28 cellular contexts compared by ENCODE assay signal in the genomic region with DNA sequence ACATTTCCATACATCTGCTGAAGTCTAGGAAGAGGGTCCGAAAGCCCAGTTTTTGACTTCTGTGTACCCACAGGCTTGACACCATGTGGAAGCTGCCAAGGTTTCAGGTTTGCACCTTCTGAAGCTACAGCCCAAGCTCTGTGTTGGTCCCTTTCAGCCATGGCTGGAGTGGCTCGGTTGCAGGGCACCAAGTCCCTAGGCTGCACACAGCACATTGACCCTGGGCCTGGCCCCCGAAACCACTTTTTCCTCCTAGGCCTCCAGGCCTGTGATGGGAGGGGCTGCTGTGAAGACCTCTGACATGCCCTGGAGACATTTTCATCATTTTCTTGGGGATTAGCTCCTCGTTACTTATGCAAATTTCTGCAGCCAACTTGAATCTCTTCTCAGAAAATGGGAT. TPM values are rescaled to one million over a fixed set of nuclear protein-coding genes. Genes with fewer than 3 reads are reported as not detected.
DNase-seq lines count a peak whose midpoint lies in the region; TF ChIP-seq lines count a peak whose summit lies in the region.
"Had no signal": no experiment of that assay in that cellular context is flagged by ENCODE, and none has a peak within 500 bp of the region (broad histone marks: within the 10 kb centered on the region; RNA-seq: fewer than 3 reads in every experiment).

No MANE protein-coding gene starts in this region.

- H3K4me1 Mint-ChIP-seq in endodermal cell = no peaks in the 10 kb centered on the region
- H3K4me1 Mint-ChIP-seq in endothelial cell (ENCODE audit: unreplicated experiment) = no peaks in the 10 kb centered on the region
- H3K4me1 Mint-ChIP-seq: CD14-positive monocyte had no signal

- H2AFZ ChIP-seq in PC-9 = 0 out of 2 replicates have a peak overlapping the region, but pooled peaks have one; percentile 18

- BruUV-seq in PC-9 (replicated peaks; lab: Mats Ljungman, UMichigan) = no TSS peak

- TF ChIP-seq POLR2A in prostate gland (IDR thresholded peaks at IDR 0.05) = no peak

- no peak overlapping the region for H3K9ac ChIP-seq in endodermal cell (ENCODE audit: extremely low read depth, low read length, poor library complexity, severe bottlenecking)
- H3K9ac ChIP-seq: BLaER1 had no signal

- no peak for DNase-seq in PC-9
- no peak for DNase-seq in endodermal cell
- DNase-seq in posterior vena cava (ENCODE audit: low spot score) = peak; percentile 29
- DNase-seq in prostate gland (ENCODE audit: low spot score) = no peak
- DNase-seq in activated effector memory CD4-positive, alpha-beta T cell treated with Interleukin-2 at 50 U/mL for 16 hours = no peak
- no peak for DNase-seq in endothelial cell (ENCODE audit: low spot score)
- DNase-seq: 8988T; ACHN; BE2C; C1 segment of cervical spinal cord; CD4-positive, alpha-beta memory T cell; CD4-positive, CD25-positive, alpha-beta regulatory T cell; CD8-positive, alpha-beta memory T cell; COR-L47; DMS 273 treated with DMSO at 0.1 percent for 48 hours; DMS153; DMS53; DMS79; DND-41; EL; GDM1 had no signal

- TF ChIP-seq CTCF in HEK293 (tag by site-specific recombination; IDR thresholded peaks at IDR 0.05) (no peak), PC-9 (conservative IDR thresholded peaks at IDR 0.05) (no peak), endodermal cell (conservative IDR thresholded peaks at IDR 0.05) (no peak), prostate gland (IDR thresholded peaks at IDR 0.05) (no peak), endothelial cell (IDR thresholded peaks at IDR 0.05; ENCODE audit: unreplicated experiment) (no peak)

- no peaks in the 10 kb centered on the region for H3K4me1 ChIP-seq in HEK293 (ENCODE audit: control insufficient read depth, insufficient read depth, low read length)
- no peaks in the 10 kb centered on the region for H3K4me1 ChIP-seq in PC-9 (replicated peaks; ENCODE audit: insufficient read depth)
- no peaks in the 10 kb centered on the region for H3K4me1 ChIP-seq in endodermal cell (ENCODE audit: control insufficient read depth, insufficient read depth, low read length)
- no peaks in the 10 kb centered on the region for H3K4me1 ChIP-seq in prostate gland (replicated peaks)
- H3K4me1 ChIP-seq: BE2C, BLaER1 had no signal

- H3K27me3 ChIP-seq in PC-9 (ENCODE audit: insufficient read depth, low read depth) = no peaks in the 10 kb centered on the region
- no peaks in the 10 kb centered on the region for H3K27me3 ChIP-seq in endodermal cell (ENCODE audit: control insufficient read depth, insufficient read depth, low read length, poor library complexity, severe bottlenecking)
- H3K27me3 ChIP-seq in prostate gland (replicated peaks; ENCODE audit: insufficient read depth) = no peaks in the 10 kb centered on the region
- H3K27me3 ChIP-seq: BE2C, BLaER1 had no signal

- peaks cover 52% of the 10 kb centered on the region for H3K9me3 Mint-ChIP-seq in endodermal cell
- H3K9me3 Mint-ChIP-seq in endothelial cell (ENCODE audit: unreplicated experiment) = peaks cover 4% of the 10 kb centered on the region

- H3K4me3 ChIP-seq in HEK293 (ENCODE audit: low read depth, low read length) = no peak overlapping the region
- H3K4me3 ChIP-seq in PC-9 = no peak overlapping the region
- H3K4me3 ChIP-seq in endodermal cell (ENCODE audit: low read length) = peak overlapping the region; percentile 71
- H3K4me3 ChIP-seq in prostate gland = no peak overlapping the region
- H3K4me3 ChIP-seq: BLaER1, GM12878 had no signal

- H3K79me2 ChIP-seq in PC-9 (ENCODE audit: low read depth) = no peaks in the 10 kb centered on the region

- H3K27me3 Mint-ChIP-seq in endodermal cell (ENCODE audit: insufficient read depth) = no peaks in the 10 kb centered on the region
- no peaks in the 10 kb centered on the region for H3K27me3 Mint-ChIP-seq in endothelial cell (ENCODE audit: unreplicated experiment)
- H3K27me3 Mint-ChIP-seq: CD4-positive, alpha-beta memory T cell; CD4-positive, CD25-positive, alpha-beta regulatory T cell had no signal

- POLR2A ChIA-PET in HEK293 (lab: Yijun Ruan, JAX) = no interaction called here
- POLR2A ChIA-PET in PC-9 (lab: Charles Lee; ENCODE audit: unreplicated experiment) = no interaction called here

- peaks cover 78% of the 10 kb centered on the region for H3K36me3 Mint-ChIP-seq in endodermal cell (ENCODE audit: low read depth)
- H3K36me3 Mint-ChIP-seq in endothelial cell (ENCODE audit: low read depth, unreplicated experiment) = no peaks in the 10 kb centered on the region
- H3K36me3 Mint-ChIP-seq: CD14-positive monocyte; CD4-positive, alpha-beta memory T cell had no signal

- no peaks in the 10 kb centered on the region; the same call in 1 of the 2 replicates for H3K9me2 ChIP-seq in PC-9 (ENCODE audit: insufficient read depth)

- H3K27ac ChIP-seq in HEK293 (ENCODE audit: extremely low read depth, low read depth, low read length) = no peak overlapping the region
- H3K27ac ChIP-seq in PC-9 = no peak overlapping the region
- H3K27ac ChIP-seq in endodermal cell (ENCODE audit: low read depth, low read length) = no peak overlapping the region
- no peak overlapping the region for H3K27ac ChIP-seq in prostate gland
- H3K27ac ChIP-seq: BLaER1 had no signal

- H3K4me3 Mint-ChIP-seq in endodermal cell (no peak overlapping the region), endothelial cell (ENCODE audit: unreplicated experiment) (no peak overlapping the region)
- H3K4me3 Mint-ChIP-seq: CD14-positive monocyte; CD4-positive, alpha-beta memory T cell; CD8-positive, alpha-beta memory T cell had no signal

- intact Hi-C loops in PC-9 (cut with micrococcal nuclease; ENCODE audit: unreplicated experiment) = no loop called here
- intact Hi-C loops in posterior vena cava (cut with DNase I) = no loop called here
- intact Hi-C loops in prostate gland (cut with DNase I) = no loop called here

- H3K36me3 ChIP-seq in HEK293 (ENCODE audit: control insufficient read depth in 2 of 2, insufficient read depth in 1 of 2, low read length in 2 of 2) (no peaks in the 10 kb centered on the region), PC-9 (ENCODE audit: low read depth) (no peaks in the 10 kb centered on the region), endodermal cell (ENCODE audit: control insufficient read depth, insufficient read depth, low read length) (peaks cover 80% of the 10 kb centered on the region), prostate gland (no peaks in the 10 kb centered on the region)
- H3K36me3 ChIP-seq: BE2C, BLaER1 had no signal

- H4K20me1 ChIP-seq in PC-9 (ENCODE audit: insufficient read depth) = no peaks in the 10 kb centered on the region
- H4K20me1 ChIP-seq: BLaER1 had no signal

- H3F3A ChIP-seq in PC-9 (ENCODE audit: insufficient read depth, low read depth) = no peaks in the 10 kb centered on the region

- H3K9me3 ChIP-seq in HEK293 (ENCODE audit: control insufficient read depth, insufficient read depth, low read depth, low read length) = no peaks in the 10 kb centered on the region
- H3K9me3 ChIP-seq in PC-9 (ENCODE audit: insufficient read depth, low read depth) = no peaks in the 10 kb centered on the region
- H3K9me3 ChIP-seq in endodermal cell (ENCODE audit: control insufficient read depth, low read length) = peaks cover 56% of the 10 kb centered on the region
- H3K9me3 ChIP-seq in prostate gland = no peaks in the 10 kb centered on the region
- H3K9me3 ChIP-seq: BE2C had no signal

- H3K4me2 ChIP-seq in PC-9 = no peak overlapping the region
- H3K4me2 ChIP-seq: BLaER1 had no signal

- H3K27ac Mint-ChIP-seq in endodermal cell = no peak overlapping the region
- no peak overlapping the region for H3K27ac Mint-ChIP-seq in endothelial cell (ENCODE audit: unreplicated experiment)
- H3K27ac Mint-ChIP-seq: CD14-positive monocyte; CD8-positive, alpha-beta memory T cell had no signal

- CTCF ChIA-PET in HEK293 (lab: Yijun Ruan, JAX) = no interaction called here
- CTCF ChIA-PET in PC-9 (lab: Charles Lee) = no interaction called here

- WGBS in endodermal cell (ENCODE audit: insufficient coverage in 1 of 2, insufficient read length in 1 of 2), 2 experiments = 81 to 92% methylated on average over 4 of the region's 4 CpGs
- WGBS in prostate gland = 64% methylated on average over 4 of the region's 4 CpGs

TF ChIP-seq in HEK293, 187 proteins besides CTCF, POLR2A, EP300 and RAD21:
- TF ChIP-seq ZNF174 (tag by site-specific recombination; IDR thresholded peaks at IDR 0.05) = no peak
- TF ChIP-seq ZNF433 (tag by site-specific recombination; IDR thresholded peaks at IDR 0.05; ENCODE audit: low read depth) = no peak
- peak; percentile 82 for TF ChIP-seq ZNF585B (tag by site-specific recombination; IDR thresholded peaks at IDR 0.05)
TF ChIP-seq in HEK293: peak in this region for 1.

RNA-seq across cellular contexts. Expression of a gene that starts 55.7 kb away (rescaled TPM):
- total RNA-seq in PC-9 (2021) (not detected in 2 replicates), endodermal cell (100 to 1,000 TPM; 118 to 142 TPM), posterior vena cava (1 to 10 TPM; 6.2 to 6.7 TPM), prostate gland (1 to 10 TPM in 1 of 2 donors, under 1 TPM in 1; 0.32 to 8.6 TPM), endothelial cell (ENCODE audit: unreplicated experiment) (0.67 TPM)
- 5.3 TPM for polyA plus RNA-seq in endodermal cell (2013, experiment 1 of 2)
- 7.2 TPM for polyA plus RNA-seq in endodermal cell (2013, experiment 2 of 2)
- total RNA-seq: A673, Daoy had no signal
- polyA plus RNA-seq: AG04450, CD14-positive monocyte had no signal

Comparison
In these comparisons a context has a peak if more than half of its experiments do, and no peak if none do; other contexts are left out.
1. RNA of a gene that starts 55.7 kb away (total RNA-seq): 118 to 142 TPM in endodermal cell; 0.32 to 8.6 TPM in prostate gland, 6.2 to 6.7 TPM in posterior vena cava, 0.67 TPM in endothelial cell (single experiment) and not detected in PC-9; every median in the first group is over 10 times any median in the second.